13 cellular contexts compared by ENCODE assay signal in genomic region chr16:81668243-81669097, GRCh38.
DNase-seq lines count a peak whose midpoint lies in the region; ATAC-seq, FAIRE-seq and TF ChIP-seq lines count a peak whose summit lies in the region.
"Had no signal": no experiment of that assay in that cellular context is flagged by ENCODE, and none has a peak within 500 bp of the region (broad histone marks: within the 10 kb centered on the region; RNA-seq: fewer than 3 reads in every experiment).

No MANE protein-coding gene starts in this region.

- no peaks in the 10 kb centered on the region for H3K27me3 ChIP-seq in HepG2 (ENCODE audit: control insufficient read depth in 1 of 2, insufficient read depth in 2 of 2, low read length in 2 of 2)
- H3K27me3 ChIP-seq: heart right ventricle had no signal

- H3K4me3 Mint-ChIP-seq in activated naive CD4-positive, alpha-beta T cell treated with anti-CD3 and anti-CD28 coated beads, Interleukin-2, amount 10 ng/mL, durations not matched to agents 7 days and 5 days, result no peak overlapping the region

- no peaks in the 10 kb centered on the region for H3K27me3 Mint-ChIP-seq in activated naive CD4-positive, alpha-beta T cell treated with anti-CD3 and anti-CD28 coated beads, Interleukin-2, amount 10 ng/mL, durations not matched to agents 7 days and 5 days

- H3K9me3 ChIP-seq in HepG2 (ENCODE audit: low read length), result no peaks in the 10 kb centered on the region
- H3K9me3 ChIP-seq: heart right ventricle had no signal

- TF ChIP-seq CTCF in HepG2 (CRISPR knock-in tag; IDR thresholded peaks at IDR 0.05), result no peak
- TF ChIP-seq CTCF in GM20000 (IDR thresholded peaks at IDR 0.05; ENCODE audit: extremely low read depth, missing control alignments), result no peak

- no peak for DNase-seq in activated naive CD4-positive, alpha-beta T cell treated with anti-CD3 and anti-CD28 coated beads, Interleukin-2, amount 50 U/mL, for 72 hours (ENCODE audit: low spot score in 2 of 2)
- no peak for DNase-seq in activated naive CD4-positive, alpha-beta T cell treated with anti-CD3 and anti-CD28 coated beads, Interleukin-2, amount 10 ng/mL, durations not matched to agents 7 days and 5 days
- DNase-seq in HepG2 (ENCODE audit: low spot score) (no peak), urothelium cell line (ENCODE audit: low spot score) (no peak), NCI-H2227 treated with DMSO at 0.1 percent for 48 hours (lab: John Stamatoyannopoulos, UW) (no peak), hippocampal formation (lab: John Stamatoyannopoulos, UW) (no peak), GM20000 (ENCODE audit: low spot score) (no peak)
- DNase-seq: activated CD4-positive, alpha-beta T cell treated with anti-CD3 and anti-CD28 coated beads for 4 hours; activated effector memory CD4-positive, alpha-beta T cell treated with anti-CD3 and anti-CD28 coated beads, Interleukin-2, amount 50 U/mL, for 16 hours; caudate nucleus; heart right ventricle had no signal

- no peaks in the 10 kb centered on the region for H3K4me1 Mint-ChIP-seq in activated naive CD4-positive, alpha-beta T cell treated with anti-CD3 and anti-CD28 coated beads, Interleukin-2, amount 10 ng/mL, durations not matched to agents 7 days and 5 days

- WGBS in HepG2 (ENCODE audit: low lambda C conversion rate), result 91% methylated on average over 20 of the region's 23 CpGs

- no TSS peak for BruUV-seq in HepG2 (replicated peaks; lab: Mats Ljungman, UMichigan)

- peaks cover 0 to 13% of the 10 kb centered on the region in 2 donors for H3K36me3 Mint-ChIP-seq in activated naive CD4-positive, alpha-beta T cell treated with anti-CD3 and anti-CD28 coated beads, Interleukin-2, amount 50 U/mL, for 72 hours
- peaks cover 21% of the 10 kb centered on the region for H3K36me3 Mint-ChIP-seq in activated naive CD4-positive, alpha-beta T cell treated with anti-CD3 and anti-CD28 coated beads, Interleukin-2, amount 10 ng/mL, durations not matched to agents 7 days and 5 days

- H3K4me1 ChIP-seq in HepG2 (ENCODE audit: insufficient read depth, low read length), result no peaks in the 10 kb centered on the region
- H3K4me1 ChIP-seq: heart right ventricle had no signal

- CTCF ChIA-PET in activated naive CD4-positive, alpha-beta T cell treated with anti-CD3 and anti-CD28 coated beads, Interleukin-2, amount 10 ng/mL, durations not matched to agents 7 days and 5 days (lab: Charles Lee), result no interaction called here
- CTCF ChIA-PET in HepG2 (lab: Yijun Ruan, JAX; ENCODE audit: low intra/inter-chr PET ratio, low total read pairs), result no interaction called here

- H4K20me1 ChIP-seq in HepG2 (ENCODE audit: insufficient read depth, low read length), result no peaks in the 10 kb centered on the region

- TF ChIP-seq POLR2A in HepG2 (IDR thresholded peaks at IDR 0.05; ENCODE audit: insufficient read depth in 1 of 2, low read depth in 2 of 2, low read length in 2 of 2), result no peak

- POLR2A ChIA-PET in HepG2 (lab: Yijun Ruan, JAX), result no interaction called here

- no peak overlapping the region for H3K4me2 ChIP-seq in HepG2 (ENCODE audit: low read depth, low read length)

- in situ Hi-C loops in HepG2 (cut with HindIII; ENCODE audit: extremely low pct_ligation_motif_present, low pct_unique_long_range_greater_than_20kb), result no loop called here

- H3K79me2 ChIP-seq in HepG2 (ENCODE audit: insufficient read depth, low read length), result no peaks in the 10 kb centered on the region

- TF ChIP-seq RAD21 in HepG2 (CRISPR knock-in tag; IDR thresholded peaks at IDR 0.05), result no peak

- intact Hi-C loops in HepG2 (cut with micrococcal nuclease; ENCODE audit: unreplicated experiment), result no loop called here

- no peak overlapping the region for H3K4me3 ChIP-seq in HepG2 (replicated peaks in 1 of 3; ENCODE audit: insufficient read depth in 1 of 3, low read depth in 2 of 3, low read length in 3 of 3)
- H3K4me3 ChIP-seq: heart right ventricle had no signal

- no peak for FAIRE-seq in HepG2 (lab: Jason Lieb, UNC)
- peak; percentile 86 for FAIRE-seq in urothelium cell line (lab: Jason Lieb, UNC)
- FAIRE-seq: GM12892 had no signal

- H3K36me3 ChIP-seq in HepG2 (replicated peaks in 1 of 2; ENCODE audit: control insufficient read depth in 1 of 2, insufficient read depth in 2 of 2, low read length in 2 of 2), result peaks cover 37 to 78% of the 10 kb centered on the region in 2 experiments

- no peaks in the 10 kb centered on the region for H3K9me3 Mint-ChIP-seq in activated naive CD4-positive, alpha-beta T cell treated with anti-CD3 and anti-CD28 coated beads, Interleukin-2, amount 50 U/mL, for 72 hours
- H3K9me3 Mint-ChIP-seq in activated naive CD4-positive, alpha-beta T cell treated with anti-CD3 and anti-CD28 coated beads, Interleukin-2, amount 10 ng/mL, durations not matched to agents 7 days and 5 days, result no peaks in the 10 kb centered on the region

- H3K9ac ChIP-seq in HepG2 (ENCODE audit: insufficient read depth, low read depth, low read length), result no peak overlapping the region

- H3K27ac Mint-ChIP-seq in activated naive CD4-positive, alpha-beta T cell treated with anti-CD3 and anti-CD28 coated beads, Interleukin-2, amount 50 U/mL, for 72 hours, result peak overlapping the region; percentile 41 to 42
- no peak overlapping the region for H3K27ac Mint-ChIP-seq in activated naive CD4-positive, alpha-beta T cell treated with anti-CD3 and anti-CD28 coated beads, Interleukin-2, amount 10 ng/mL, durations not matched to agents 7 days and 5 days

- peak; percentile 20 to 26 for ATAC-seq in activated naive CD4-positive, alpha-beta T cell treated with anti-CD3 and anti-CD28 coated beads, Interleukin-2, amount 50 U/mL, for 72 hours
- ATAC-seq in SK-N-SH treated with all-trans-retinoic acid at 6 μM for 48 hours (peak; percentile 41; the same call in 2 of the 3 replicates), HepG2 (peak; percentile 39)

- no peak overlapping the region for H3K27ac ChIP-seq in HepG2 (ENCODE audit: extremely low read length, insufficient read depth, low read length)
- H3K27ac ChIP-seq: heart right ventricle had no signal

- TF ChIP-seq EP300 in HepG2 (IDR thresholded peaks at IDR 0.05; ENCODE audit: low read depth in 2 of 2, low read length in 2 of 2) (no peak), HepG2 (CRISPR knock-in tag; IDR thresholded peaks at IDR 0.05; ENCODE audit: borderline replicate concordance) (no peak)

- H2AFZ ChIP-seq in HepG2 (ENCODE audit: low read length), result no peak overlapping the region

TF ChIP-seq in SK-N-SH treated with all-trans-retinoic acid at 6 μM for 48 hours, 23 proteins besides CTCF, POLR2A, EP300 and RAD21 (continues in another document):
- TF ChIP-seq TOX (CRISPR knock-in tag; IDR thresholded peaks at IDR 0.05; ENCODE audit: borderline replicate concordance) (no peak), ARNTL (CRISPR knock-in tag; IDR thresholded peaks at IDR 0.05; ENCODE audit: borderline replicate concordance, low read depth) (no peak), TCF4 (CRISPR knock-in tag; IDR thresholded peaks at IDR 0.05; ENCODE audit: borderline replicate concordance) (no peak), CREB5 (CRISPR knock-in tag; IDR thresholded peaks at IDR 0.05; ENCODE audit: low read depth) (no peak)

TF ChIP-seq in HepG2, 621 proteins besides CTCF, POLR2A, EP300 and RAD21 (continues in another document):
- no peak for TF ChIP-seq ZNF775 (CRISPR knock-in tag; IDR thresholded peaks at IDR 0.05; ENCODE audit: borderline replicate concordance)
- no peak for TF ChIP-seq ZFP62 (CRISPR knock-in tag; IDR thresholded peaks at IDR 0.05)
- no peak for TF ChIP-seq GPN1 (CRISPR knock-in tag; IDR thresholded peaks at IDR 0.05; ENCODE audit: borderline replicate concordance)
- no peak for TF ChIP-seq DPF2 (CRISPR knock-in tag; IDR thresholded peaks at IDR 0.05; ENCODE audit: borderline replicate concordance, low read depth)
- no peak for TF ChIP-seq FIP1L1 (IDR thresholded peaks at IDR 0.05; ENCODE audit: borderline replicate concordance, insufficient read depth, low read depth, low read length)
- TF ChIP-seq ZNF44 (CRISPR knock-in tag; IDR thresholded peaks at IDR 0.05), result no peak
- TF ChIP-seq AGO2 (optimal IDR thresholded peaks at IDR 0.05; ENCODE audit: low read depth, low read length), result peak; percentile 88
- no peak for TF ChIP-seq ZNF18 (CRISPR knock-in tag; IDR thresholded peaks at IDR 0.05; ENCODE audit: insufficient replicate concordance)
- TF ChIP-seq ATF1 (CRISPR knock-in tag; IDR thresholded peaks at IDR 0.05), result no peak
- peak; percentile 81 for TF ChIP-seq RBM22 (optimal IDR thresholded peaks at IDR 0.05; ENCODE audit: low read length)
